ENCODE assay signal across 16 cellular contexts in the genomic region with DNA sequence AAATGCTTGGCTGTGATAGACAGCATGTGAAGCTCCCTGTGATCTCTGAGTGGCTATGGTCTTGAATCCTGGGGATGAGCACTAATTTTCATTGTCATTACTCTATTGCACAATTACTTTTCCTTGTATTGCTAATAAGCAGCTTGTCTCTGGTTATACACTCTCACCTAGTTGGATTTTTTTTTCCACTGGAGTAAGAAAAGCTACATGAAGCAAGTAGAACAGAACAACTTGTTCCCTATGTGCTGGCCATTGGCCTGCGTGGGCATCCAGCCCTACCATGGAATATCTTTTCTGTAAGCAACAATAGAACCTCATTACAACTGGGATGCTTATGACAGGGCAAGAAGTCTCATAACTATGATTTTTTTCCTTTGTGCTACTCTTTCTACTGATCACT.
"Had no signal": no experiment of that assay in that cellular context is flagged by ENCODE, and none has a peak within 500 bp of the region (broad histone marks: within the 10 kb centered on the region; RNA-seq: fewer than 3 reads in every experiment).

No MANE protein-coding gene starts in this region.

- H3K4me1 ChIP-seq: breast epithelium, upper lobe of right lung had no signal

- H3K4me3 ChIP-seq: ascending aorta, breast epithelium, upper lobe of right lung had no signal

- H3K9me3 ChIP-seq: upper lobe of right lung had no signal

- H3K27me3 ChIP-seq: ascending aorta, breast epithelium, upper lobe of right lung had no signal

- H3K36me3 ChIP-seq: ascending aorta, breast epithelium, upper lobe of right lung had no signal

- DNase-seq: activated CD4-positive, alpha-beta T cell treated with anti-CD3 and anti-CD28 coated beads, Interleukin-2, amount 50 U/mL, for 1 hour; activated CD8-positive, alpha-beta memory T cell treated with anti-CD3 and anti-CD28 coated beads for 24 hours; activated naive CD8-positive, alpha-beta T cell treated with anti-CD3 and anti-CD28 coated beads for 36 hours; hypothalamus; kidney; mesendoderm; nephron progenitor cell; occipital lobe; stimulated activated CD4-positive, alpha-beta T cell treated with anti-CD3 and anti-CD28 coated beads, Interleukin-4, amount 100 ng/mL, for 1 hour; stimulated activated naive B cell treated with anti-CD40 and anti-IgM and Interleukin-4, amounts not matched to agents 10 μg/mL and 1 μg/mL and 100 μg/mL, for 72 hours; T-helper 1 cell; T1000; upper lobe of right lung had no signal

- H3K27ac ChIP-seq: ascending aorta, breast epithelium, epithelial cell of prostate, upper lobe of right lung had no signal
